1 cellular context compared by ENCODE assay signal in genomic region chr17:79619196-79619595, GRCh38.
TF ChIP-seq lines count a peak whose summit lies in the region.

No MANE protein-coding gene starts in this region.

TF ChIP-seq in HepG2, 621 proteins besides CTCF, POLR2A, EP300 and RAD21:
- TF ChIP-seq, protein P1, sequence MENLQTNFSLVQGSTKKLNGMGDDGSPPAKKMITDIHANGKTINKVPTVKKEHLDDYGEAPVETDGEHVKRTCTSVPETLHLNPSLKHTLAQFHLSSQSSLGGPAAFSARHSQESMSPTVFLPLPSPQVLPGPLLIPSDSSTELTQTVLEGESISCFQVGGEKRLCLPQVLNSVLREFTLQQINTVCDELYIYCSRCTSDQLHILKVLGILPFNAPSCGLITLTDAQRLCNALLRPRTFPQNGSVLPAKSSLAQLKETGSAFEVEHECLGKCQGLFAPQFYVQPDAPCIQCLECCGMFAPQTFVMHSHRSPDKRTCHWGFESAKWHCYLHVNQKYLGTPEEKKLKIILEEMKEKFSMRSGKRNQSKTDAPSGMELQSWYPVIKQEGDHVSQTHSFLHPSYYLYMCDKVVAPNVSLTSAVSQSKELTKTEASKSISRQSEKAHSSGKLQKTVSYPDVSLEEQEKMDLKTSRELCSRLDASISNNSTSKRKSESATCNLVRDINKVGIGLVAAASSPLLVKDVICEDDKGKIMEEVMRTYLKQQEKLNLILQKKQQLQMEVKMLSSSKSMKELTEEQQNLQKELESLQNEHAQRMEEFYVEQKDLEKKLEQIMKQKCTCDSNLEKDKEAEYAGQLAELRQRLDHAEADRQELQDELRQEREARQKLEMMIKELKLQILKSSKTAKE (CRISPR knock-in tag; IDR thresholded peaks at IDR 0.05; ENCODE audit: borderline replicate concordance): no peak
- TF ChIP-seq ZFP36L2 (CRISPR knock-in tag; IDR thresholded peaks at IDR 0.05): no peak
